In genomic region chr5:84729326-84729725, GRCh38 we compare ENCODE assay signal across 18 cellular contexts.
A peak's percentile ranks its signal among the peaks of the same experiment; 100 is the strongest.
DNase-seq lines count a peak whose midpoint lies in the region; ATAC-seq and TF ChIP-seq lines count a peak whose summit lies in the region.
"Had no signal": no experiment of that assay in that cellular context is flagged by ENCODE, and none has a peak within 500 bp of the region (broad histone marks: within the 10 kb centered on the region; RNA-seq: fewer than 3 reads in every experiment).

No MANE protein-coding gene starts in this region.

- H3K4me3 ChIP-seq in GM23248 (no peak overlapping the region), fibroblast of mammary gland (ENCODE audit: control insufficient read depth, low read depth, low read length) (no peak overlapping the region)
- H3K4me3 ChIP-seq: BLaER1 treated with 17β-estradiol and CSF1 and Interleukin-3, amounts not matched to agents 10 nM and 100 nM; spleen had no signal

- H3K9me2 ChIP-seq in GM23248 (ENCODE audit: insufficient read depth) = no peaks in the 10 kb centered on the region

- 23 to 31% methylated on average over 5 of the region's 5 CpGs for WGBS in GM23248 (ENCODE audit: low coverage in 1 of 2, low lambda C conversion rate in 2 of 2, missing lambda C conversion rate in 2 of 2), 2 experiments

- H3K27me3 ChIP-seq in GM23248 (replicated peaks; ENCODE audit: insufficient read depth) = no peaks in the 10 kb centered on the region
- H3K27me3 ChIP-seq: BLaER1 treated with 17β-estradiol and CSF1 and Interleukin-3, amounts not matched to agents 10 nM and 100 nM; spleen had no signal

- DNase-seq in GM23248 (peak; percentile 0), RPMI7951 (ENCODE audit: low read depth) (peak; percentile 23), fibroblast of mammary gland (ENCODE audit: low read depth) (peak; percentile 46), pons (ENCODE audit: low spot score) (peak; percentile 87), SKM-1 (lab: John Stamatoyannopoulos, UW; ENCODE audit: unreplicated experiment) (no peak)
- DNase-seq in effector CD4-positive, alpha-beta T cell = no peak
- DNase-seq: activated CD4-positive, CD25-positive, alpha-beta regulatory T cell; activated gamma-delta T cell treated with Interleukin-2 at 50 U/mL for 16 hours; DMS79; kidney; NCI-H226; spleen; T-cell had no signal

- H2AFZ ChIP-seq in GM23248 = no peak overlapping the region
- H2AFZ ChIP-seq: parathyroid adenoma had no signal

- H3K79me2 ChIP-seq in GM23248 (ENCODE audit: insufficient read depth) = no peaks in the 10 kb centered on the region
- H3K79me2 ChIP-seq: parathyroid adenoma had no signal

- no peaks in the 10 kb centered on the region for H3K9me3 ChIP-seq in GM23248 (ENCODE audit: low read depth)
- H3K9me3 ChIP-seq: BLaER1 treated with 17β-estradiol and CSF1 and Interleukin-3, amounts not matched to agents 10 nM and 100 nM; spleen had no signal

- H4K20me1 ChIP-seq in GM23248 (ENCODE audit: insufficient read depth) = no peaks in the 10 kb centered on the region
- H4K20me1 ChIP-seq: BLaER1 treated with 17β-estradiol and CSF1 and Interleukin-3, amounts not matched to agents 10 nM and 100 nM had no signal

- no peak overlapping the region for H3K4me2 ChIP-seq in GM23248 (ENCODE audit: unreplicated experiment)
- H3K4me2 ChIP-seq: BLaER1 treated with 17β-estradiol and CSF1 and Interleukin-3, amounts not matched to agents 10 nM and 100 nM; KMS-11 had no signal

- ATAC-seq in GM19328 (IDR thresholded peaks at IDR 0.05; ENCODE audit: unreplicated experiment) (no peak), GM18861 (IDR thresholded peaks at IDR 0.05; ENCODE audit: unreplicated experiment) (no peak)
- ATAC-seq: T-cell had no signal

- H3K27ac ChIP-seq in GM23248 = no peak overlapping the region
- H3K27ac ChIP-seq: BLaER1 treated with 17β-estradiol and CSF1 and Interleukin-3, amounts not matched to agents 10 nM and 100 nM; KMS-11; parathyroid adenoma; spleen had no signal

- in situ Hi-C loops in GM23248 (cut with MboI) = no loop called here

- no peak for TF ChIP-seq CTCF in fibroblast of mammary gland (conservative IDR thresholded peaks at IDR 0.05; ENCODE audit: control insufficient read depth, insufficient read depth, low read depth, low read length)

- no peaks in the 10 kb centered on the region for H3K4me1 ChIP-seq in GM23248 (ENCODE audit: insufficient read depth)
- H3K4me1 ChIP-seq: BLaER1 treated with 17β-estradiol and CSF1 and Interleukin-3, amounts not matched to agents 10 nM and 100 nM; parathyroid adenoma; spleen had no signal

- H3K36me3 ChIP-seq in GM23248 (ENCODE audit: low read depth) = no peaks in the 10 kb centered on the region
- H3K36me3 ChIP-seq: BLaER1 treated with 17β-estradiol and CSF1 and Interleukin-3, amounts not matched to agents 10 nM and 100 nM; spleen had no signal

- no peak overlapping the region for H3K9ac ChIP-seq in GM23248
- H3K9ac ChIP-seq: BLaER1 treated with 17β-estradiol and CSF1 and Interleukin-3, amounts not matched to agents 10 nM and 100 nM; KMS-11; parathyroid adenoma had no signal

- H3F3A ChIP-seq in GM23248 (ENCODE audit: insufficient read depth) = no peaks in the 10 kb centered on the region

Comparison
In these comparisons a context has a peak if more than half of its experiments do, and no peak if none do; other contexts are left out.
1. DNase-seq: peak in GM23248 (single experiment), RPMI7951 (single experiment), fibroblast of mammary gland (single experiment) and pons (single experiment); none in SKM-1 (single experiment) and effector CD4-positive, alpha-beta T cell (single experiment).